ENCODE assay signal across 15 cellular contexts in the genomic region with DNA sequence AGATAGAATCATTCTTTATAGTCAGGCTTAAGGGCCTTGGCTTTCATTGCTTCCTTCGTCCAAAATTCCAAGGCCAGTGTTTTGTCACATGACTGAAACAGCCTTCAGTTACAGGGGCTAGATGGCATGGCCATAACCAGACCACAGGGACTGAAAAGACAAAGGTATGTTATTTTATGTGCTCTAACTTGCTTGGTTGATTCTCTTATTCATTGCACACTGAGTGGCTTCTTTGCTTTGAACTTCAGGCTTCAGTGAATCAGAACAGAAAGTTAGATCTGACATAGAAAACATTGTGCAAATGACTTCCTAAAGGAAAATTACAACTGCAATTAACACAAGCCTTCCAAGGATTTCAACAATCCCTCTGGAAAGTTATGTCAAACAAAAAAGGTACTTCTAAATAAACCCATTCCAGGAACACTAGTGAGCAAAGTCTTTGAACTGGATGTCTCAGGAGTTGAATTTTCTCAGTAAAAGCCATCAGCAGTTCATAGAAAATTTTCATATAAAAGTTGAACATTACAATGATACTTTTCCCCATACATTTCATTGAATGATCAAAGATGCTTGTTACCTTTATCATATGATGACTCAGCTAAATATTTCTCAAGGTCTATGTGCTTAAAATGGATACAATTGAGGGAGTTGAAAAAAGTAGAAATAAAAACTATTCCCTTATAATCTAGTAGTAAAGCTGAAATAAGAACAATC.
A peak's percentile ranks its signal among the peaks of the same experiment; 100 is the strongest.
DNase-seq lines count a peak whose midpoint lies in the region; ATAC-seq, FAIRE-seq and TF ChIP-seq lines count a peak whose summit lies in the region.
"Had no signal": no experiment of that assay in that cellular context is flagged by ENCODE, and none has a peak within 500 bp of the region (broad histone marks: within the 10 kb centered on the region; RNA-seq: fewer than 3 reads in every experiment).

No MANE protein-coding gene starts in this region.

- no peak for TF ChIP-seq EP300 in A549 (IDR thresholded peaks at IDR 0.05)

- H3K4me2 ChIP-seq in A549 (no peak overlapping the region), OCI-LY3 (ENCODE audit: low read length) (peak overlapping the region; percentile 36)

- H3K4me3 ChIP-seq in A549: no peak overlapping the region
- no peak overlapping the region for H3K4me3 ChIP-seq in OCI-LY3 (ENCODE audit: low read length)
- H3K4me3 ChIP-seq in brain microvascular endothelial cell (ENCODE audit: low read depth, low read length): no peak overlapping the region
- H3K4me3 ChIP-seq: prostate gland, transverse colon had no signal

- H3K4me1 ChIP-seq in A549: no peaks in the 10 kb centered on the region
- peaks cover 22% of the 10 kb centered on the region for H3K4me1 ChIP-seq in OCI-LY3 (ENCODE audit: low read length)
- H3K4me1 ChIP-seq: prostate gland, transverse colon had no signal

- no peak for TF ChIP-seq RAD21 in A549 (conservative IDR thresholded peaks at IDR 0.05 in 1 of 2, IDR thresholded peaks at IDR 0.05 in 1 of 2)

- H3K79me2 ChIP-seq in OCI-LY3 (ENCODE audit: low read length): no peaks in the 10 kb centered on the region

- H3K9ac ChIP-seq in OCI-LY3 (ENCODE audit: low read length): no peak overlapping the region

- TF ChIP-seq POLR2A in A549 (IDR thresholded peaks at IDR 0.05; ENCODE audit: low read length): no peak

- in situ Hi-C loops in brain microvascular endothelial cell (cut with HindIII; ENCODE audit: low pct_ligation_motif_present, low sequenced_read_pairs): no loop called here

- H3K27ac ChIP-seq in A549 (no peak overlapping the region), OCI-LY3 (ENCODE audit: low read length) (no peak overlapping the region), brain microvascular endothelial cell (no peak overlapping the region)
- H3K27ac ChIP-seq: prostate gland, transverse colon had no signal

- no peaks in the 10 kb centered on the region for H4K20me1 ChIP-seq in OCI-LY3 (ENCODE audit: insufficient read depth, low read length)

- H3K9me3 ChIP-seq in A549 (no peaks in the 10 kb centered on the region), OCI-LY3 (ENCODE audit: insufficient read depth, low read length) (no peaks in the 10 kb centered on the region)
- H3K9me3 ChIP-seq: prostate gland, transverse colon had no signal

- no peak overlapping the region for H2AFZ ChIP-seq in OCI-LY3 (ENCODE audit: low read depth, low read length)

- H3K36me3 ChIP-seq in OCI-LY3 (replicated peaks; ENCODE audit: low read depth, low read length) (no peaks in the 10 kb centered on the region), brain microvascular endothelial cell (replicated peaks) (no peaks in the 10 kb centered on the region)
- H3K36me3 ChIP-seq: prostate gland, transverse colon had no signal

- H3K27me3 ChIP-seq in OCI-LY3 (ENCODE audit: low read depth, low read length): no peaks in the 10 kb centered on the region
- H3K27me3 ChIP-seq in brain microvascular endothelial cell (replicated peaks): no peaks in the 10 kb centered on the region
- H3K27me3 ChIP-seq: transverse colon had no signal

- no peak for TF ChIP-seq CTCF in A549 (IDR thresholded peaks at IDR 0.05)
- no peak for TF ChIP-seq CTCF in OCI-LY3 (IDR thresholded peaks at IDR 0.05; ENCODE audit: low read depth, low read length)
- no peak for TF ChIP-seq CTCF in brain microvascular endothelial cell (IDR thresholded peaks at IDR 0.05; ENCODE audit: low read depth, low read length, missing control alignments)

- POLR2A ChIA-PET in A549 (lab: Yijun Ruan, JAX): no interaction called here

- CTCF ChIA-PET in A549 (lab: Yijun Ruan, JAX): no interaction called here

- DNase-seq in A549 (ENCODE audit: low read depth in 1 of 2, low spot score in 1 of 2) (no peak), brain microvascular endothelial cell (no peak), HCEC 1CT (no peak), NCI-H1048 (lab: John Stamatoyannopoulos, UW) (no peak)
- DNase-seq in stimulated activated CD4-positive, alpha-beta T cell treated with anti-CD3 and anti-CD28 coated beads, Interleukin-2, amount 100 ng/mL, for 24 hours: no peak
- DNase-seq: activated CD4-positive, alpha-beta T cell treated with anti-CD3 and anti-CD28 coated beads for 36 hours; activated T-cell treated with anti-CD3 and anti-CD28 coated beads, Interleukin-2, amount 50 U/mL, for 48 hours; COR-L47; stimulated activated CD4-positive, alpha-beta T cell treated with anti-CD3 and anti-CD28 coated beads, Interleukin-15, amount 100 ng/mL, for 24 hours; transverse colon had no signal

- 5% methylated on average over 1 of the region's 1 CpG for WGBS in A549 (ENCODE audit: missing lambda C conversion rate)

- FAIRE-seq in A549 (lab: Jason Lieb, UNC): no peak
- FAIRE-seq: keratinocyte had no signal

- ATAC-seq in A549 (no peak), GM19328 (IDR thresholded peaks at IDR 0.05; ENCODE audit: unreplicated experiment) (peak; percentile 59), HG02852 (IDR thresholded peaks at IDR 0.05; ENCODE audit: unreplicated experiment) (peak; percentile 45)
- ATAC-seq: activated CD4-positive, alpha-beta T cell treated with anti-CD3 and anti-CD28 coated beads for 36 hours had no signal

TF ChIP-seq in A549, 52 proteins besides CTCF, POLR2A, EP300 and RAD21:
- TF ChIP-seq MAFK (IDR thresholded peaks at IDR 0.05; ENCODE audit: partially characterized antibody): peak; percentile 93
- TF ChIP-seq CEBPB (IDR thresholded peaks at IDR 0.05): no peak
- TF ChIP-seq, protein P1, sequence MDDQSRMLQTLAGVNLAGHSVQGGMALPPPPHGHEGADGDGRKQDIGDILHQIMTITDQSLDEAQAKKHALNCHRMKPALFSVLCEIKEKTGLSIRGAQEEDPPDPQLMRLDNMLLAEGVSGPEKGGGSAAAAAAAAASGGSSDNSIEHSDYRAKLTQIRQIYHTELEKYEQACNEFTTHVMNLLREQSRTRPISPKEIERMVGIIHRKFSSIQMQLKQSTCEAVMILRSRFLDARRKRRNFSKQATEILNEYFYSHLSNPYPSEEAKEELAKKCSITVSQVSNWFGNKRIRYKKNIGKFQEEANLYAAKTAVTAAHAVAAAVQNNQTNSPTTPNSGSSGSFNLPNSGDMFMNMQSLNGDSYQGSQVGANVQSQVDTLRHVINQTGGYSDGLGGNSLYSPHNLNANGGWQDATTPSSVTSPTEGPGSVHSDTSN (IDR thresholded peaks at IDR 0.05): no peak
- no peak for TF ChIP-seq MAZ (IDR thresholded peaks at IDR 0.05; ENCODE audit: borderline replicate concordance, low read depth, low read length)

Comparison
In these comparisons a context has a peak if more than half of its experiments do, and no peak if none do; other contexts are left out.
1. ATAC-seq: peak in GM19328 (single experiment) and HG02852 (single experiment); none in A549 (0 of 2).